18 cellular contexts compared by ENCODE assay signal in the genomic region with DNA sequence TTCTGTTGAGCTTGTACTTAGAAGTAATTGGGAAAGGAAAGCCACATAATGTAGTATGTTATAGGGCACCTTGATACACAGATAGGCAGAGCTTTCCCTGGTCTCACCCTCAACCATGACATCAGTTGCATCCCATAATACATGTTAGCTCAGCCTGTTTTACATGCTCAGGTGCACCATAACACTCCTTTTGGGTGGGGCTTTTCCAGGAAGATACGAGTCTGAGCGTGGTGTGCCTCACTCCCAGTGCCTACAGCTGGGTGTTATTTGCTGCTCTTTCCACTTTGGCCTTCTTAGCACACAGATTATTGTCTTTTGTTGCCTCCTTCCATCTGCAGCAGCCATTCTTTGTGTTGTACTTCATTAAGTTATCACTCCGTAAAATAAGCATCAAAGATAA.
DNase-seq lines count a peak whose midpoint lies in the region; ATAC-seq and TF ChIP-seq lines count a peak whose summit lies in the region.
"Had no signal": no experiment of that assay in that cellular context is flagged by ENCODE, and none has a peak within 500 bp of the region (broad histone marks: within the 10 kb centered on the region; RNA-seq: fewer than 3 reads in every experiment).

No MANE protein-coding gene starts in this region.

- no peaks in the 10 kb centered on the region for H3K9me3 Mint-ChIP-seq in T-helper 1 cell treated with Interleukin-12 subunit alpha and Interleukin-12 subunit beta and Interleukin-4 antibody, amounts not matched to agents 30 μg/mL and 1 μg/mL, for 36 hours
- H3K9me3 Mint-ChIP-seq: mesothelial cell of epicardium had no signal

- no peak overlapping the region for H3K27ac Mint-ChIP-seq in T-helper 1 cell treated with Interleukin-12 subunit alpha and Interleukin-12 subunit beta and Interleukin-4 antibody, amounts not matched to agents 30 μg/mL and 1 μg/mL, for 36 hours
- H3K27ac Mint-ChIP-seq: mesothelial cell of epicardium had no signal

- H3K4me3 Mint-ChIP-seq in T-helper 1 cell treated with Interleukin-12 subunit alpha and Interleukin-12 subunit beta and Interleukin-4 antibody, amounts not matched to agents 30 μg/mL and 1 μg/mL, for 36 hours: peak overlapping the region; percentile 0
- H3K4me3 Mint-ChIP-seq: mesothelial cell of epicardium had no signal

- no peak overlapping the region for H3K4me3 ChIP-seq in epithelial cell of esophagus (ENCODE audit: low read length)
- H3K4me3 ChIP-seq: cardiac muscle cell, hepatocyte, tibial artery had no signal

- H3K27me3 Mint-ChIP-seq in T-helper 1 cell treated with Interleukin-12 subunit alpha and Interleukin-12 subunit beta and Interleukin-4 antibody, amounts not matched to agents 30 μg/mL and 1 μg/mL, for 36 hours (ENCODE audit: low read depth): no peaks in the 10 kb centered on the region

- TF ChIP-seq CTCF in epithelial cell of esophagus (IDR thresholded peaks at IDR 0.05; ENCODE audit: insufficient read depth, low read depth, low read length, missing control alignments): no peak

- H3K36me3 Mint-ChIP-seq in T-helper 1 cell treated with Interleukin-12 subunit alpha and Interleukin-12 subunit beta and Interleukin-4 antibody, amounts not matched to agents 30 μg/mL and 1 μg/mL, for 36 hours (ENCODE audit: low read depth): peaks cover 34% of the 10 kb centered on the region
- H3K36me3 Mint-ChIP-seq: mesothelial cell of epicardium had no signal

- no peak for DNase-seq in T-helper 1 cell
- DNase-seq in NCI-H69 (lab: John Stamatoyannopoulos, UW): peak; percentile 36
- peak; percentile 85 for DNase-seq in epithelial cell of esophagus (ENCODE audit: low read depth)
- no peak for DNase-seq in stimulated activated naive CD8-positive, alpha-beta T cell treated with anti-CD3 and anti-CD28 coated beads, Interleukin-15, Interleukin-2, amounts not matched to agents 100 U/mL and 50 U/mL, for 24 hours
- no peak for DNase-seq in COLO829 (ENCODE audit: low spot score)
- no peak for DNase-seq in T-helper 2 cell
- DNase-seq in DMS153 treated with DMSO at 0.1 percent for 48 hours (lab: John Stamatoyannopoulos, UW; ENCODE audit: unreplicated experiment): no peak
- DNase-seq: 8988T; DND-41; kidney glomerular epithelial cell; NCI-H1092 treated with DMSO at 0.1 percent for 48 hours; NCI-H2171; stimulated activated CD4-positive, alpha-beta T cell treated with anti-CD3 and anti-CD28 coated beads, Interleukin-2, amount 100 ng/mL, for 48 hours had no signal

- peaks cover 69% of the 10 kb centered on the region for H3K4me1 Mint-ChIP-seq in T-helper 1 cell treated with Interleukin-12 subunit alpha and Interleukin-12 subunit beta and Interleukin-4 antibody, amounts not matched to agents 30 μg/mL and 1 μg/mL, for 36 hours (ENCODE audit: low read depth)

- ATAC-seq in stimulated activated naive CD8-positive, alpha-beta T cell treated with anti-CD3 and anti-CD28 coated beads, Interleukin-15, Interleukin-2, amounts not matched to agents 100 U/mL and 50 U/mL, for 24 hours: peak; percentile 36

Comparison
In these comparisons a context has a peak if more than half of its experiments do, and no peak if none do; other contexts are left out.
1. DNase-seq: peak in NCI-H69 (single experiment) and epithelial cell of esophagus (single experiment); none in T-helper 1 cell (0 of 5), stimulated activated naive CD8-positive, alpha-beta T cell treated with anti-CD3 and anti-CD28 coated beads, Interleukin-15, Interleukin-2, amounts not matched to agents 100 U/mL and 50 U/mL, for 24 hours (single experiment), COLO829 (single experiment), T-helper 2 cell (0 of 5) and DMS153 treated with DMSO at 0.1 percent for 48 hours (single experiment).